Comparison of ENCODE assay signal across 16 cellular contexts in the genomic region with DNA sequence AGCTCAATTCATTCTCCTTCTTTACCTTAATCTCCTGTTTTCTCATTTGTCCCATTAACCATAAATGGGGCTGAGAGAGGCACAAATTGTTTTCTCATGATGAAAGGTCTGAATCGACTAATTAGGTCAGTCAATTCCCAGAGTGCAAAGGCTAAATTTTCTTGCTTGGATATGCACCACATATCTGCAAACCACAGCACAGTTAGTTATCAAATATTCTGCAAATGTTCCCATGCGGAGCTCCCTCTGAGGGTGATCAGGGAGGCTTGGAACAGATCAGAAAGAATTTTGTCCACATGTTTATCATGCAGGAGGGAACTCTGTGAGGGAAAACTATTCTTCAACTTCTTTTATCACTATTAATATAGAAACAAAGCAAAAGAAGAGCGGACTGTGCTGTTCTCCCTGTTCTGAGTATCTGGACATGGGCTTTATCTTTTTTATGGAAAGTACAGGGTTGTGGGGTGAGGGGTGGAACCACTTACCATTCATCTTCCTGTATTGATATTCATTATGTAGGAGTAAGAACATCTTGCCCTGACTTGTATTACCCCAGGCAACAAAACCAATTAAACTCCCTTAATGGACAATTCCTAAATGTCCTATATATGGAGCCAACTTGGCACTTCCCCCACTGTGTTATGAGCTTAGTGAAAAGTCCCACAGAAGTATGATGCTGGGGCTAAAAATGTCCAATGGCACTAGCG.
DNase-seq lines count a peak whose midpoint lies in the region; ATAC-seq and TF ChIP-seq lines count a peak whose summit lies in the region.
"Had no signal": no experiment of that assay in that cellular context is flagged by ENCODE, and none has a peak within 500 bp of the region (broad histone marks: within the 10 kb centered on the region; RNA-seq: fewer than 3 reads in every experiment).

No MANE protein-coding gene starts in this region.

- H3F3A ChIP-seq in Loucy (ENCODE audit: low read depth): peaks cover 6% of the 10 kb centered on the region; the same call in 1 of the 2 replicates

- H3K4me2 ChIP-seq in Loucy (ENCODE audit: low read depth, low read length, poor library complexity, severe bottlenecking) (peak overlapping the region; percentile 6), osteoblast (ENCODE audit: insufficient read depth, low read length) (no peak overlapping the region)

- no peak for TF ChIP-seq CTCF in Loucy (conservative IDR thresholded peaks at IDR 0.05; ENCODE audit: low read length)
- TF ChIP-seq CTCF in foreskin keratinocyte (conservative IDR thresholded peaks at IDR 0.05): no peak
- no peak for TF ChIP-seq CTCF in osteoblast (IDR thresholded peaks at IDR 0.05; ENCODE audit: extremely low read depth, low read depth, low read length)

- peak; percentile 88 for DNase-seq in astrocyte of the hippocampus (ENCODE audit: low read depth, low spot score)
- DNase-seq in foreskin keratinocyte: peak; percentile 89 to 96
- no peak for DNase-seq in osteoblast (ENCODE audit: insufficient read length, low spot score, missing footprints)
- DNase-seq in NCI-H2196 treated with DMSO at 0.1 percent for 48 hours (lab: John Stamatoyannopoulos, UW; ENCODE audit: unreplicated experiment): no peak
- DNase-seq in posterior vena cava (ENCODE audit: low spot score): no peak
- no peak for DNase-seq in T-helper 2 cell
- DNase-seq: activated CD4-positive, alpha-beta T cell treated with anti-CD3 and anti-CD28 coated beads for 36 hours; activated CD8-positive, alpha-beta memory T cell treated with anti-CD3 and anti-CD28 coated beads, Interleukin-2, amount 50 U/mL, for 4 hours; AML-193; caudate nucleus; hypothalamus; NCI-H1694 treated with DMSO at 0.1 percent for 48 hours; NCI-H774; stimulated activated naive CD4-positive, alpha-beta T cell had no signal

- no peak overlapping the region for H3K9ac ChIP-seq in Loucy (ENCODE audit: low read depth, low read length, poor library complexity, severe bottlenecking)

- H4K20me1 ChIP-seq in Loucy (ENCODE audit: insufficient read depth, low read length, poor library complexity, severe bottlenecking) (no peaks in the 10 kb centered on the region), osteoblast (ENCODE audit: insufficient read depth, low read length) (no peaks in the 10 kb centered on the region)

- H3K4me1 ChIP-seq in Loucy (ENCODE audit: insufficient read depth, low read length, poor library complexity, severe bottlenecking): peaks cover 52% of the 10 kb centered on the region
- peaks cover 38% of the 10 kb centered on the region for H3K4me1 ChIP-seq in foreskin keratinocyte
- peaks cover 5% of the 10 kb centered on the region for H3K4me1 ChIP-seq in osteoblast (ENCODE audit: insufficient read depth, low read length)

- ATAC-seq in foreskin keratinocyte (peak; percentile 59), HG03135 (IDR thresholded peaks at IDR 0.05; ENCODE audit: unreplicated experiment) (no peak)
- ATAC-seq: activated CD4-positive, alpha-beta T cell treated with anti-CD3 and anti-CD28 coated beads for 36 hours had no signal

- H3K79me2 ChIP-seq in Loucy (ENCODE audit: insufficient read depth, low read length) (no peaks in the 10 kb centered on the region), osteoblast (ENCODE audit: insufficient read depth, low read length) (no peaks in the 10 kb centered on the region)

- H2AFZ ChIP-seq in Loucy (ENCODE audit: low read length): no peak overlapping the region
- peak overlapping the region; percentile 19 for H2AFZ ChIP-seq in osteoblast (ENCODE audit: low read length)

- H3K9me3 ChIP-seq in Loucy (ENCODE audit: insufficient read depth, low read depth, low read length) (no peaks in the 10 kb centered on the region), osteoblast (ENCODE audit: low read depth, low read length) (no peaks in the 10 kb centered on the region)

- H3K27me3 ChIP-seq in Loucy (ENCODE audit: insufficient read depth, low read length, poor library complexity, severe bottlenecking) (no peaks in the 10 kb centered on the region), foreskin keratinocyte (no peaks in the 10 kb centered on the region), osteoblast (ENCODE audit: insufficient read depth, low read length) (no peaks in the 10 kb centered on the region)

- no peak overlapping the region for H3K4me3 ChIP-seq in Loucy (ENCODE audit: low read length, poor library complexity, severe bottlenecking)
- H3K4me3 ChIP-seq in osteoblast (ENCODE audit: insufficient read depth, low read length): no peak overlapping the region

- no peaks in the 10 kb centered on the region for H3K9me2 ChIP-seq in Loucy (replicated peaks; ENCODE audit: low read depth, low read length)

- H3K27ac ChIP-seq in foreskin keratinocyte (peak overlapping the region; percentile 88), osteoblast (ENCODE audit: low read depth, low read length) (peak overlapping the region; percentile 33)

- intact Hi-C loops in posterior vena cava (cut with DNase I): loop anchor here in 1 of 2 donors (10.0 kb wide), 1 partner anchor 164 kb away; no protein-coding TSS in a partner anchor

- H3K36me3 ChIP-seq in Loucy (ENCODE audit: insufficient read depth, low read length) (no peaks in the 10 kb centered on the region), osteoblast (ENCODE audit: insufficient read depth, low read length) (no peaks in the 10 kb centered on the region)

Comparison
In these comparisons a context has a peak if more than half of its experiments do, and no peak if none do; other contexts are left out.
1. DNase-seq: peak in astrocyte of the hippocampus (single experiment) and foreskin keratinocyte (2 of 2); none in osteoblast (single experiment), NCI-H2196 treated with DMSO at 0.1 percent for 48 hours (single experiment), posterior vena cava (single experiment) and T-helper 2 cell (0 of 5).